Comparison of ENCODE assay signal across 22 cellular contexts in genomic region chr3:117489663-117490079, GRCh38.
"Had no signal": no experiment of that assay in that cellular context is flagged by ENCODE, and none has a peak within 500 bp of the region (broad histone marks: within the 10 kb centered on the region; RNA-seq: fewer than 3 reads in every experiment).

No MANE protein-coding gene starts in this region.

- DNase-seq: IMR-90, Karpas-422, KG1, MG63, NCI-H1092, NCI-H1105 treated with DMSO at 0.1 percent for 48 hours, NCI-H1417 treated with DMSO at 0.1 percent for 48 hours, NCI-H146, NCI-H1694 treated with DMSO at 0.1 percent for 48 hours, NCI-H1930, NCI-H2081, NCI-H2107, NCI-H2227 treated with DMSO at 0.1 percent for 48 hours, NCI-H69, NCI-H774, OCI-M1, PC-9, Peyer's patch, SJCRH30 had no signal

- FAIRE-seq: HepG2 had no signal

- ATAC-seq: HepG2, Right ventricle myocardium inferior, SK-N-SH treated with all-trans-retinoic acid at 6 μM for 48 hours had no signal

- H3K4me1 ChIP-seq: Peyer's patch had no signal

- H3K4me3 ChIP-seq: MG63, PC-9, Peyer's patch, SJCRH30 had no signal

- H3K36me3 ChIP-seq: MG63, Peyer's patch, SJCRH30 had no signal

- H3K9me3 ChIP-seq: MG63, Peyer's patch, SJCRH30 had no signal
